15 cellular contexts compared by ENCODE assay signal in genomic region chr21:35509004-35509704, GRCh38.
DNase-seq lines count a peak whose midpoint lies in the region; ATAC-seq and TF ChIP-seq lines count a peak whose summit lies in the region.
"Had no signal": no experiment of that assay in that cellular context is flagged by ENCODE, and none has a peak within 500 bp of the region (broad histone marks: within the 10 kb centered on the region; RNA-seq: fewer than 3 reads in every experiment).

No MANE protein-coding gene starts in this region.

- H3K9ac ChIP-seq in adipocyte (ENCODE audit: low read length): no peak overlapping the region

- no peak for TF ChIP-seq CTCF in CD14-positive monocyte (IDR thresholded peaks at IDR 0.05)
- no peak for TF ChIP-seq CTCF in A673 (conservative IDR thresholded peaks at IDR 0.05; ENCODE audit: low read depth, low read length)

- H3K4me1 ChIP-seq in adipocyte (ENCODE audit: control insufficient read depth, insufficient read depth, low read length): peaks cover 44% of the 10 kb centered on the region
- H3K4me1 ChIP-seq in muscle layer of duodenum (ENCODE audit: control insufficient read depth in 1 of 2, insufficient read depth in 2 of 2, low read length in 2 of 2): peaks cover 4 to 19% of the 10 kb centered on the region in 2 donors
- H3K4me1 ChIP-seq in A673 (ENCODE audit: insufficient read depth, low read length, poor library complexity, severe bottlenecking): no peaks in the 10 kb centered on the region
- H3K4me1 ChIP-seq: breast epithelium had no signal

- H3K4me3 Mint-ChIP-seq in CD14-positive monocyte: peak overlapping the region; percentile 31 to 60
- H3K4me3 Mint-ChIP-seq in activated naive CD8-positive, alpha-beta T cell treated with anti-CD3 and anti-CD28 coated beads for 36 hours: no peak overlapping the region
- H3K4me3 Mint-ChIP-seq in activated CD4-positive, alpha-beta T cell treated with anti-CD3 and anti-CD28 coated beads, Interleukin-2, amount 10 ng/mL, durations not matched to agents 7 days and 5 days: no peak overlapping the region
- H3K4me3 Mint-ChIP-seq: stimulated activated effector memory CD8-positive, alpha-beta T cell treated with anti-CD3 and anti-CD28 coated beads, Interleukin-12 subunit alpha, Interleukin-12 subunit beta, amount 100 ng/mL, for 72 hours had no signal

- intact Hi-C loops in CD14-positive monocyte (cut with micrococcal nuclease): loop anchor here in 1 of 2 donors (1.0 to 5.0 kb wide), 2 partner anchors 458 to 622 kb away; no protein-coding TSS in a partner anchor
- intact Hi-C loops in A673 (cut with micrococcal nuclease; ENCODE audit: unreplicated experiment): no loop called here

- no peak for ATAC-seq in activated CD4-positive, CD25-positive, alpha-beta regulatory T cell treated with anti-CD3 and anti-CD28 coated beads, Interleukin-2, amount 50 U/mL, for 24 hours
- ATAC-seq: stimulated activated effector memory CD8-positive, alpha-beta T cell treated with anti-CD3 and anti-CD28 coated beads, Interleukin-12 subunit alpha, Interleukin-12 subunit beta, amount 100 ng/mL, for 72 hours had no signal

- H3K27me3 ChIP-seq in adipocyte (replicated peaks; ENCODE audit: control insufficient read depth, insufficient read depth, low read length) (no peaks in the 10 kb centered on the region), muscle layer of duodenum (ENCODE audit: low read depth, low read length) (no peaks in the 10 kb centered on the region), A673 (replicated peaks; ENCODE audit: insufficient read depth, low read depth, low read length, poor library complexity) (no peaks in the 10 kb centered on the region)
- H3K27me3 ChIP-seq: breast epithelium had no signal

- BruUV-seq in A673 (replicated peaks; lab: Mats Ljungman, UMichigan): no TSS peak

- H3K9me3 ChIP-seq in adipocyte (ENCODE audit: control insufficient read depth, low read length) (no peaks in the 10 kb centered on the region), muscle layer of duodenum (ENCODE audit: control insufficient read depth in 1 of 2, low read length in 2 of 2) (no peaks in the 10 kb centered on the region), A673 (ENCODE audit: low read depth, low read length, poor library complexity, severe bottlenecking) (no peaks in the 10 kb centered on the region)
- H3K9me3 ChIP-seq: breast epithelium had no signal

- H3K27ac Mint-ChIP-seq in CD14-positive monocyte: peak overlapping the region; percentile 94 to 99 (median 96)
- H3K27ac Mint-ChIP-seq in activated naive CD8-positive, alpha-beta T cell treated with anti-CD3 and anti-CD28 coated beads for 36 hours: no peak overlapping the region
- H3K27ac Mint-ChIP-seq in activated CD4-positive, alpha-beta T cell treated with anti-CD3 and anti-CD28 coated beads, Interleukin-2, amount 10 ng/mL, durations not matched to agents 7 days and 5 days: no peak overlapping the region
- H3K27ac Mint-ChIP-seq: activated naive CD4-positive, alpha-beta T cell treated with anti-CD3 and anti-CD28 coated beads, Interleukin-2, amount 50 U/mL, for 72 hours; stimulated activated effector memory CD8-positive, alpha-beta T cell treated with anti-CD3 and anti-CD28 coated beads, Interleukin-12 subunit alpha, Interleukin-12 subunit beta, amount 100 ng/mL, for 72 hours had no signal

- H3K27ac ChIP-seq in muscle layer of duodenum (ENCODE audit: low read length): peak overlapping the region; percentile 4
- H3K27ac ChIP-seq in A673 (ENCODE audit: low read depth, low read length, poor library complexity, severe bottlenecking): no peak overlapping the region
- H3K27ac ChIP-seq: breast epithelium had no signal

- no peaks in the 10 kb centered on the region for H3K36me3 ChIP-seq in adipocyte (ENCODE audit: control insufficient read depth, insufficient read depth, low read length, severe bottlenecking)
- H3K36me3 ChIP-seq in muscle layer of duodenum (ENCODE audit: control insufficient read depth in 1 of 2, insufficient read depth in 2 of 2, low read length in 2 of 2): no peaks in the 10 kb centered on the region
- H3K36me3 ChIP-seq in A673 (ENCODE audit: insufficient read depth, low read length, poor library complexity, severe bottlenecking): no peaks in the 10 kb centered on the region
- H3K36me3 ChIP-seq: breast epithelium had no signal

- H3K36me3 Mint-ChIP-seq in CD14-positive monocyte: no peaks in the 10 kb centered on the region
- no peaks in the 10 kb centered on the region for H3K36me3 Mint-ChIP-seq in activated naive CD8-positive, alpha-beta T cell treated with anti-CD3 and anti-CD28 coated beads for 36 hours
- H3K36me3 Mint-ChIP-seq in activated CD4-positive, alpha-beta T cell treated with anti-CD3 and anti-CD28 coated beads, Interleukin-2, amount 10 ng/mL, durations not matched to agents 7 days and 5 days (ENCODE audit: low read depth): no peaks in the 10 kb centered on the region
- H3K36me3 Mint-ChIP-seq: activated naive CD4-positive, alpha-beta T cell treated with anti-CD3 and anti-CD28 coated beads, Interleukin-2, amount 50 U/mL, for 72 hours; stimulated activated effector memory CD8-positive, alpha-beta T cell treated with anti-CD3 and anti-CD28 coated beads, Interleukin-12 subunit alpha, Interleukin-12 subunit beta, amount 100 ng/mL, for 72 hours had no signal

- H3K9me3 Mint-ChIP-seq in CD14-positive monocyte: no peaks in the 10 kb centered on the region
- no peaks in the 10 kb centered on the region for H3K9me3 Mint-ChIP-seq in activated naive CD8-positive, alpha-beta T cell treated with anti-CD3 and anti-CD28 coated beads for 36 hours
- no peaks in the 10 kb centered on the region for H3K9me3 Mint-ChIP-seq in activated CD4-positive, alpha-beta T cell treated with anti-CD3 and anti-CD28 coated beads, Interleukin-2, amount 10 ng/mL, durations not matched to agents 7 days and 5 days
- H3K9me3 Mint-ChIP-seq: activated naive CD4-positive, alpha-beta T cell treated with anti-CD3 and anti-CD28 coated beads, Interleukin-2, amount 50 U/mL, for 72 hours; stimulated activated effector memory CD8-positive, alpha-beta T cell treated with anti-CD3 and anti-CD28 coated beads, Interleukin-12 subunit alpha, Interleukin-12 subunit beta, amount 100 ng/mL, for 72 hours had no signal

- H3K4me3 ChIP-seq in adipocyte (ENCODE audit: low read length) (no peak overlapping the region), muscle layer of duodenum (ENCODE audit: low read depth in 1 of 2, low read length in 2 of 2) (no peak overlapping the region), A673 (ENCODE audit: low read depth, low read length, poor library complexity, severe bottlenecking) (no peak overlapping the region)
- H3K4me3 ChIP-seq: breast epithelium had no signal

- POLR2A ChIA-PET in A673 (lab: Charles Lee; ENCODE audit: low non-redundant PET): no interaction called here
- POLR2A ChIA-PET in activated CD4-positive, alpha-beta T cell treated with anti-CD3 and anti-CD28 coated beads, Interleukin-2, amount 10 ng/mL, durations not matched to agents 7 days and 5 days (lab: Charles Lee): no interaction called here

- CTCF ChIA-PET in A673 (lab: Charles Lee): interaction anchor here (1.8 kb wide), 1 partner anchor 764 kb away, joined by 7 read pairs; no protein-coding TSS in a partner anchor
- CTCF ChIA-PET in activated CD4-positive, alpha-beta T cell treated with anti-CD3 and anti-CD28 coated beads, Interleukin-2, amount 10 ng/mL, durations not matched to agents 7 days and 5 days (lab: Charles Lee): interaction anchor here (0.6 to 1.6 kb wide), 2 partner anchors 9 to 222 kb away, joined by 4 read pairs; no protein-coding TSS in a partner anchor

- peaks cover 0 to 2% (median 0%) of the 10 kb centered on the region in 3 donors for H3K27me3 Mint-ChIP-seq in CD14-positive monocyte (ENCODE audit: low read depth in 3 of 3)
- H3K27me3 Mint-ChIP-seq in activated naive CD8-positive, alpha-beta T cell treated with anti-CD3 and anti-CD28 coated beads for 36 hours: no peaks in the 10 kb centered on the region
- H3K27me3 Mint-ChIP-seq in activated CD4-positive, alpha-beta T cell treated with anti-CD3 and anti-CD28 coated beads, Interleukin-2, amount 10 ng/mL, durations not matched to agents 7 days and 5 days: no peaks in the 10 kb centered on the region

- DNase-seq in CD14-positive monocyte (ENCODE audit: low spot score) (peak; percentile 56), MV-4-11 (lab: John Stamatoyannopoulos, UW) (peak; percentile 92), adipocyte (ENCODE audit: low read depth) (peak; percentile 13), A673 (ENCODE audit: low spot score) (no peak)
- no peak for DNase-seq in activated naive CD8-positive, alpha-beta T cell treated with anti-CD3 and anti-CD28 coated beads for 36 hours
- DNase-seq in activated CD4-positive, alpha-beta T cell treated with anti-CD3 and anti-CD28 coated beads, Interleukin-2, amount 10 ng/mL, durations not matched to agents 7 days and 5 days: no peak
- DNase-seq: activated CD4-positive, alpha-beta T cell treated with anti-CD3 and anti-CD28 coated beads for 1 hour; GOT3; NCI-H1105 treated with DMSO at 0.1 percent for 48 hours; T-helper 1 cell had no signal

- H3K4me1 Mint-ChIP-seq in CD14-positive monocyte: peaks cover 32% of the 10 kb centered on the region
- peaks cover 33% of the 10 kb centered on the region for H3K4me1 Mint-ChIP-seq in activated naive CD8-positive, alpha-beta T cell treated with anti-CD3 and anti-CD28 coated beads for 36 hours
- peaks cover 40% of the 10 kb centered on the region for H3K4me1 Mint-ChIP-seq in activated CD4-positive, alpha-beta T cell treated with anti-CD3 and anti-CD28 coated beads, Interleukin-2, amount 10 ng/mL, durations not matched to agents 7 days and 5 days

Comparison
In these comparisons a context has a peak if more than half of its experiments do, and no peak if none do; other contexts are left out.
1. DNase-seq: peak in CD14-positive monocyte (single experiment), MV-4-11 (single experiment) and adipocyte (single experiment); none in activated naive CD8-positive, alpha-beta T cell treated with anti-CD3 and anti-CD28 coated beads for 36 hours (single experiment), A673 (single experiment) and activated CD4-positive, alpha-beta T cell treated with anti-CD3 and anti-CD28 coated beads, Interleukin-2, amount 10 ng/mL, durations not matched to agents 7 days and 5 days (single experiment).
2. H3K27ac Mint-ChIP-seq: peak in CD14-positive monocyte (7 of 7); none in activated naive CD8-positive, alpha-beta T cell treated with anti-CD3 and anti-CD28 coated beads for 36 hours (single experiment) and activated CD4-positive, alpha-beta T cell treated with anti-CD3 and anti-CD28 coated beads, Interleukin-2, amount 10 ng/mL, durations not matched to agents 7 days and 5 days (single experiment).
3. H3K4me3 Mint-ChIP-seq: peak in CD14-positive monocyte (2 of 2); none in activated naive CD8-positive, alpha-beta T cell treated with anti-CD3 and anti-CD28 coated beads for 36 hours (single experiment) and activated CD4-positive, alpha-beta T cell treated with anti-CD3 and anti-CD28 coated beads, Interleukin-2, amount 10 ng/mL, durations not matched to agents 7 days and 5 days (single experiment).